ENCODE assay signal across 9 cellular contexts in the genomic region with DNA sequence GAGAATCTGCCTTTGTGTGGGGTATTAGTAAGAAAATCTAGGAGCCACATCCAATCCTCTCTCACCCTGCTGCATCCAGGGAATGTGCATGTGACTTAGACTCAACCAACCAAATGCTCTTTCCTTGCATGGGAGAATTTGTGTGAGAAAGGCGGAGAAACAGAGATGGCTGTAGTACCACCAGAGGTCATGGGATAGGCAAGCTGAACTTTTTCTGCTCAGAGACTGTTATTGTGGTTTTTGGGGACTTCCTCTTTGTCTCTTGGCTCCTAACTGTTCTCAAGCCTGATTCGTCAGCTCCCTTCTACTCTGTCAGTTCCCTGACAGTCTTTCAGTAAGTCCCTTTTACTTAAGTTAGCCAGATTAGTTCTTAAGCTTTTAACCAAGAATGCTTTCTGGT. TPM values are rescaled to one million over a fixed set of nuclear protein-coding genes. Genes with fewer than 3 reads are reported as not detected.
DNase-seq lines count a peak whose midpoint lies in the region; ATAC-seq and TF ChIP-seq lines count a peak whose summit lies in the region.
"Had no signal": no experiment of that assay in that cellular context is flagged by ENCODE, and none has a peak within 500 bp of the region (broad histone marks: within the 10 kb centered on the region; RNA-seq: fewer than 3 reads in every experiment).

No MANE protein-coding gene starts in this region.

- H3K27me3 ChIP-seq in prostate gland (replicated peaks; ENCODE audit: insufficient read depth), result no peaks in the 10 kb centered on the region

- TF ChIP-seq POLR2A in prostate gland (IDR thresholded peaks at IDR 0.05), result no peak

- no peak overlapping the region for H3K4me3 ChIP-seq in prostate gland
- H3K4me3 ChIP-seq: lung had no signal

- peak; percentile 6 for DNase-seq in activated CD4-positive, alpha-beta T cell treated with anti-CD3 and anti-CD28 coated beads for 48 hours
- no peak for DNase-seq in activated CD4-positive, alpha-beta T cell treated with anti-CD3 and anti-CD28 coated beads, Interleukin-2, amount 50 U/mL, for 1 hour
- DNase-seq in T follicular helper cell (ENCODE audit: low read depth), result peak; percentile 7
- peak; percentile 47 for DNase-seq in kidney glomerular epithelial cell (lab: John Stamatoyannopoulos, UW)
- DNase-seq in prostate gland (ENCODE audit: low spot score), result no peak
- no peak for DNase-seq in HPDE6-E6E7 (ENCODE audit: extremely low spot score)
- no peak for DNase-seq in NCI-H345 treated with DMSO at 0.1 percent for 48 hours (lab: John Stamatoyannopoulos, UW; ENCODE audit: unreplicated experiment)

- ATAC-seq in HG03103 (IDR thresholded peaks at IDR 0.05; ENCODE audit: low read depth, unreplicated experiment), result peak; percentile 48

- WGBS in prostate gland, result 84% methylated on average over 2 of the region's 2 CpGs

- TF ChIP-seq CTCF in prostate gland (IDR thresholded peaks at IDR 0.05), result no peak

- H3K36me3 ChIP-seq in prostate gland, result no peaks in the 10 kb centered on the region

- intact Hi-C loops in prostate gland (cut with DNase I), result loop anchor here (5.0 kb wide), 1 partner anchor 34 kb away; no protein-coding TSS in a partner anchor

- H3K4me1 ChIP-seq in prostate gland (replicated peaks), result no peaks in the 10 kb centered on the region

- no peaks in the 10 kb centered on the region for H3K9me3 ChIP-seq in prostate gland

- H3K27ac ChIP-seq in prostate gland, result no peak overlapping the region

RNA-seq across cellular contexts. Expression of gene ZSCAN2, which starts 2.6 kb away (rescaled TPM):
- 10 to 100 TPM; 13.9 to 23.2 TPM for total RNA-seq in prostate gland

RNA-seq across cellular contexts. Expression of gene WDR73, which starts 55.8 kb away (rescaled TPM):
- total RNA-seq in prostate gland, result 10 to 100 TPM; 20.7 to 43.9 TPM

RNA-seq across cellular contexts. Expression of gene NMB, which starts 59.7 kb away (rescaled TPM):
- 10 to 100 TPM in 1 of 2 donors, 1 to 10 TPM in 1; 6.2 to 16.6 TPM for total RNA-seq in prostate gland

Comparison
In these comparisons a context has a peak if more than half of its experiments do, and no peak if none do; other contexts are left out.
1. DNase-seq: peak in activated CD4-positive, alpha-beta T cell treated with anti-CD3 and anti-CD28 coated beads for 48 hours (single experiment), T follicular helper cell (single experiment) and kidney glomerular epithelial cell (single experiment); none in activated CD4-positive, alpha-beta T cell treated with anti-CD3 and anti-CD28 coated beads, Interleukin-2, amount 50 U/mL, for 1 hour (single experiment), prostate gland (single experiment), HPDE6-E6E7 (single experiment) and NCI-H345 treated with DMSO at 0.1 percent for 48 hours (single experiment).